Comparison of ENCODE assay signal across 26 cellular contexts in the genomic region with DNA sequence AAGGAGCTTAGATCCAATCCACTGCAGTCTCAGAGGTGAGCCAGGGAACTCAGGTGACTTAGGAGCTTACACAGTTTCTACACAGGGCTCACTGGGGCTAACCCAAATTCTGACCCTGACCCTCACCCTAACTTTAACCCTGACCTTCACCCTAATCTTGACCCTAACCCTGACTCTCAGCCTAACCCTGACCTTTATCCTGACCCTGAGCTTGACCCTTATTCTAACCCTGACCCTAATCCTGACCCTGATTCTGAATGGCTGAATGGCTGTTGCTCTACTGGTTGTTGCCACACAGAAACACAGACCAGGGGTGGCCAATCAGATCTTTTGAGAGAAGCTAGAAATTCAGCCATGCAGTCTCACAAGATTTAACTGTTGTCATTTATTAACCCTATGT.
"Had no signal": no experiment of that assay in that cellular context is flagged by ENCODE, and none has a peak within 500 bp of the region (broad histone marks: within the 10 kb centered on the region; RNA-seq: fewer than 3 reads in every experiment).

No MANE protein-coding gene starts in this region.

- H3K36me3 ChIP-seq: esophagus muscularis mucosa, gastroesophageal sphincter, heart left ventricle, left ventricle myocardium inferior, lower lobe of right lung had no signal

- H3K27ac Mint-ChIP-seq: immature natural killer cell, mesothelial cell of epicardium, naive B cell had no signal

- FAIRE-seq: colon, endothelial cell of umbilical vein, frontal cortex, kidney had no signal

- H3K9me3 ChIP-seq: esophagus muscularis mucosa, gastroesophageal sphincter, heart left ventricle, left ventricle myocardium inferior, lower lobe of right lung, mucosa of descending colon had no signal

- ATAC-seq: foreskin keratinocyte, gastroesophageal sphincter, heart left ventricle, left colon, left lobe of liver, lower lobe of right lung, mucosa of descending colon had no signal

- H3K4me1 ChIP-seq: foreskin keratinocyte, lower lobe of right lung had no signal

- H3K4me2 ChIP-seq: hepatocyte had no signal

- H3K36me3 Mint-ChIP-seq: immature natural killer cell, mesothelial cell of epicardium, naive B cell had no signal

- H3K27ac ChIP-seq: coronary artery, dorsolateral prefrontal cortex, esophagus muscularis mucosa, foreskin keratinocyte, gastroesophageal sphincter, heart left ventricle, hepatocyte, left ventricle myocardium inferior, lower lobe of right lung had no signal

- H3K9me3 Mint-ChIP-seq: immature natural killer cell, mesothelial cell of epicardium, naive B cell had no signal

- H3K4me3 Mint-ChIP-seq: immature natural killer cell, mesothelial cell of epicardium, naive B cell had no signal

- DNase-seq: dermis blood vessel endothelial cell; dorsolateral prefrontal cortex; effector CD4-positive, alpha-beta T cell; effector memory CD4-positive, alpha-beta T cell; foreskin keratinocyte; heart left ventricle; hypothalamus; immature natural killer cell; islet precursor cell; kidney; kidney glomerular epithelial cell; left colon; left ventricle myocardium inferior; lower lobe of right lung; mesenchymal stem cell; mucosa of descending colon; naive B cell had no signal

- H3K27me3 ChIP-seq: esophagus muscularis mucosa, foreskin keratinocyte, gastroesophageal sphincter, heart left ventricle, hepatocyte had no signal

- H2AFZ ChIP-seq: hepatocyte had no signal

- H3K4me3 ChIP-seq: coronary artery, dorsolateral prefrontal cortex, esophagus muscularis mucosa, gastroesophageal sphincter, heart left ventricle, hepatocyte, left ventricle myocardium inferior, lower lobe of right lung, mucosa of descending colon had no signal

- H3K4me1 Mint-ChIP-seq: immature natural killer cell had no signal

- H3K79me2 ChIP-seq: hepatocyte had no signal
